Comparison of ENCODE assay signal across 17 cellular contexts in genomic region chr13:84446972-84447700, GRCh38.
DNase-seq lines count a peak whose midpoint lies in the region; ATAC-seq, FAIRE-seq and TF ChIP-seq lines count a peak whose summit lies in the region.
"Had no signal": no experiment of that assay in that cellular context is flagged by ENCODE, and none has a peak within 500 bp of the region (broad histone marks: within the 10 kb centered on the region; RNA-seq: fewer than 3 reads in every experiment).

No MANE protein-coding gene starts in this region.

- FAIRE-seq in HTR-8/SVneo (lab: Jason Lieb, UNC): no peak
- FAIRE-seq: colon, D721Med, small intestine had no signal

- H3K4me3 ChIP-seq in AG09309 (ENCODE audit: control insufficient read depth, low read depth, low read length): no peak overlapping the region

- TF ChIP-seq CTCF in AG09309 (IDR thresholded peaks at IDR 0.05; ENCODE audit: control insufficient read depth, insufficient read depth, low read depth, low read length, missing control alignments): no peak

- DNase-seq in AG09309 (ENCODE audit: low read depth): peak; percentile 11
- DNase-seq in NCI-H146 treated with DMSO at 0.1 percent for 48 hours (lab: John Stamatoyannopoulos, UW; ENCODE audit: unreplicated experiment): peak; percentile 43
- DNase-seq in brain pericyte (ENCODE audit: low read depth, low spot score): peak; percentile 24
- peak; percentile 61 for DNase-seq in islet precursor cell
- DNase-seq in NCI-H774 (lab: John Stamatoyannopoulos, UW): no peak
- no peak for DNase-seq in HTR-8/SVneo (ENCODE audit: insufficient read length, low spot score)
- DNase-seq in cerebellar cortex (ENCODE audit: low spot score): no peak
- DNase-seq: activated naive CD4-positive, alpha-beta T cell treated with anti-CD3 and anti-CD28 coated beads, Interleukin-2, amount 10 ng/mL, durations not matched to agents 7 days and 5 days; erythroblast; Karpas-422; NCI-H187 treated with DMSO at 0.1 percent for 48 hours; small intestine; WERI-Rb-1 had no signal

- no peak for ATAC-seq in HG03039 (IDR thresholded peaks at IDR 0.05; ENCODE audit: unreplicated experiment)
- ATAC-seq: HCT116 had no signal

Comparison
In these comparisons a context has a peak if more than half of its experiments do, and no peak if none do; other contexts are left out.
1. DNase-seq: peak in AG09309 (single experiment), NCI-H146 treated with DMSO at 0.1 percent for 48 hours (single experiment), brain pericyte (single experiment) and islet precursor cell (single experiment); none in NCI-H774 (single experiment), HTR-8/SVneo (single experiment) and cerebellar cortex (single experiment).